ENCODE assay signal across 1 cellular context in the genomic region with DNA sequence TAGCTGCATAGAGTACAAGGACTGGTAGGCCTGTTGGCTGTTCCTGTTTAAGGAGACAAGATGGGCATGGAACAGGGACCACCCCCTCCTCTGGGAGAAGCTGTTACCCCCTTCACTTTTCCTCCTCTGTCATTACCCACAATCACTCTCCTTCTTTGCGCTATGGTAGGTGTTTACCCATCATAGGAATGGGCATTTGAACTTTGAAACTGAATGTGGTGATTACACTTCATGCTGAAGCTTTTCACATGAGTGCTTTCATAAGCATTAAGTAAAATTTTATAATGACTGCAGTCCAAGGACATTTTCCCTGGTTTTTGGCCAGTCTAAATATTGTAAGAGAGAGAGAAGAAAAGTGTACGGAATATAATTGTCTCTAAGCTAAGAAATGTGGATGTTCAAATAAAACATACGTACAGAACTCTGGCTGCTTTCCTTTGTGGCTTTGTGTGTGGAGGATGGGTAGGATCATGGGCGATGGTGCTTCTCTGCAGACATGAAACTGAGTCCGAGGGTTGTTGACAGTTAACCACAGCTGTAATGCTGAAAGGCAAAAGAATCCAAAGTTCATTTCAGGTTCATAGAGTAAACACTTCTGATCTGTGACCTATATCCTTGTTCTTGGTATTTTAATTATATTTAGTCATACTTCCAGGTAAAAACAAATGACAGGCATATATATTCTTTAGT.
TF ChIP-seq lines count a peak whose summit lies in the region.

No MANE protein-coding gene starts in this region.

TF ChIP-seq in HepG2, 621 proteins besides CTCF, POLR2A, EP300 and RAD21 (continued from another document and continues in another):
- TF ChIP-seq ZNF614 (CRISPR knock-in tag; IDR thresholded peaks at IDR 0.05; ENCODE audit: borderline replicate concordance): peak; percentile 93; the same call in 1 of the 2 replicates
- TF ChIP-seq GABPA (IDR thresholded peaks at IDR 0.05; ENCODE audit: low read depth, low read length): no peak
- TF ChIP-seq GABPA (CRISPR knock-in tag; IDR thresholded peaks at IDR 0.05; ENCODE audit: low read depth): peak; percentile 50
- TF ChIP-seq ISX (CRISPR knock-in tag; conservative IDR thresholded peaks at IDR 0.05): no peak
- TF ChIP-seq, protein P1, sequence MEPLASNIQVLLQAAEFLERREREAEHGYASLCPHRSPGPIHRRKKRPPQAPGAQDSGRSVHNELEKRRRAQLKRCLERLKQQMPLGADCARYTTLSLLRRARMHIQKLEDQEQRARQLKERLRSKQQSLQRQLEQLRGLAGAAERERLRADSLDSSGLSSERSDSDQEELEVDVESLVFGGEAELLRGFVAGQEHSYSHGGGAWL (CRISPR knock-in tag; IDR thresholded peaks at IDR 0.05): no peak
- no peak for TF ChIP-seq HNRNPH1 (optimal IDR thresholded peaks at IDR 0.05; ENCODE audit: low read depth, low read length)
- peak; percentile 75 for TF ChIP-seq IRF2 (CRISPR knock-in tag; IDR thresholded peaks at IDR 0.05)
- peak; percentile 93; the same call in 1 of the 2 replicates for TF ChIP-seq ZNF878 (CRISPR knock-in tag; IDR thresholded peaks at IDR 0.05)
- TF ChIP-seq, protein P2, sequence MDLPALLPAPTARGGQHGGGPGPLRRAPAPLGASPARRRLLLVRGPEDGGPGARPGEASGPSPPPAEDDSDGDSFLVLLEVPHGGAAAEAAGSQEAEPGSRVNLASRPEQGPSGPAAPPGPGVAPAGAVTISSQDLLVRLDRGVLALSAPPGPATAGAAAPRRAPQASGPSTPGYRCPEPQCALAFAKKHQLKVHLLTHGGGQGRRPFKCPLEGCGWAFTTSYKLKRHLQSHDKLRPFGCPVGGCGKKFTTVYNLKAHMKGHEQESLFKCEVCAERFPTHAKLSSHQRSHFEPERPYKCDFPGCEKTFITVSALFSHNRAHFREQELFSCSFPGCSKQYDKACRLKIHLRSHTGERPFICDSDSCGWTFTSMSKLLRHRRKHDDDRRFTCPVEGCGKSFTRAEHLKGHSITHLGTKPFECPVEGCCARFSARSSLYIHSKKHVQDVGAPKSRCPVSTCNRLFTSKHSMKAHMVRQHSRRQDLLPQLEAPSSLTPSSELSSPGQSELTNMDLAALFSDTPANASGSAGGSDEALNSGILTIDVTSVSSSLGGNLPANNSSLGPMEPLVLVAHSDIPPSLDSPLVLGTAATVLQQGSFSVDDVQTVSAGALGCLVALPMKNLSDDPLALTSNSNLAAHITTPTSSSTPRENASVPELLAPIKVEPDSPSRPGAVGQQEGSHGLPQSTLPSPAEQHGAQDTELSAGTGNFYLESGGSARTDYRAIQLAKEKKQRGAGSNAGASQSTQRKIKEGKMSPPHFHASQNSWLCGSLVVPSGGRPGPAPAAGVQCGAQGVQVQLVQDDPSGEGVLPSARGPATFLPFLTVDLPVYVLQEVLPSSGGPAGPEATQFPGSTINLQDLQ (CRISPR knock-in tag; IDR thresholded peaks at IDR 0.05): no peak
- no peak for TF ChIP-seq SOX6 (IDR thresholded peaks at IDR 0.05)
- TF ChIP-seq SOX6 (CRISPR knock-in tag; IDR thresholded peaks at IDR 0.05): peak; percentile 93
- TF ChIP-seq HNRNPUL1 (IDR thresholded peaks at IDR 0.05; ENCODE audit: low read depth, low read length): no peak; the same call in 1 of the 2 replicates
- peak; percentile 59; the same call in 1 of the 2 replicates for TF ChIP-seq ZNF205 (CRISPR knock-in tag; IDR thresholded peaks at IDR 0.05)
- TF ChIP-seq GFI1 (CRISPR knock-in tag; IDR thresholded peaks at IDR 0.05; ENCODE audit: borderline replicate concordance): peak; percentile 70; the same call in 1 of the 2 replicates
- no peak for TF ChIP-seq SUZ12 (IDR thresholded peaks at IDR 0.05; ENCODE audit: low read depth, low read length)
- TF ChIP-seq ZEB1 (IDR thresholded peaks at IDR 0.05; ENCODE audit: insufficient replicate concordance, low read depth): peak; percentile 82
- no peak for TF ChIP-seq SP140L (CRISPR knock-in tag; IDR thresholded peaks at IDR 0.05; ENCODE audit: borderline replicate concordance)
- TF ChIP-seq RCOR2 (CRISPR knock-in tag; IDR thresholded peaks at IDR 0.05): peak; percentile 90
- TF ChIP-seq ZBTB7A (CRISPR knock-in tag; IDR thresholded peaks at IDR 0.05): peak; percentile 66; the same call in 1 of the 2 replicates
- peak; percentile 90 for TF ChIP-seq DPF2 (CRISPR knock-in tag; IDR thresholded peaks at IDR 0.05; ENCODE audit: borderline replicate concordance, low read depth)
- TF ChIP-seq TCF12 (IDR thresholded peaks at IDR 0.05): no peak
- TF ChIP-seq TCF12 (CRISPR knock-in tag; IDR thresholded peaks at IDR 0.05): 0 out of 2 replicates have a peak, but pooled peaks have one; percentile 85
- TF ChIP-seq MAFF (IDR thresholded peaks at IDR 0.05; ENCODE audit: low read depth, low read length): peak; percentile 47; the same call in 1 of the 2 replicates
- TF ChIP-seq, protein P3, sequence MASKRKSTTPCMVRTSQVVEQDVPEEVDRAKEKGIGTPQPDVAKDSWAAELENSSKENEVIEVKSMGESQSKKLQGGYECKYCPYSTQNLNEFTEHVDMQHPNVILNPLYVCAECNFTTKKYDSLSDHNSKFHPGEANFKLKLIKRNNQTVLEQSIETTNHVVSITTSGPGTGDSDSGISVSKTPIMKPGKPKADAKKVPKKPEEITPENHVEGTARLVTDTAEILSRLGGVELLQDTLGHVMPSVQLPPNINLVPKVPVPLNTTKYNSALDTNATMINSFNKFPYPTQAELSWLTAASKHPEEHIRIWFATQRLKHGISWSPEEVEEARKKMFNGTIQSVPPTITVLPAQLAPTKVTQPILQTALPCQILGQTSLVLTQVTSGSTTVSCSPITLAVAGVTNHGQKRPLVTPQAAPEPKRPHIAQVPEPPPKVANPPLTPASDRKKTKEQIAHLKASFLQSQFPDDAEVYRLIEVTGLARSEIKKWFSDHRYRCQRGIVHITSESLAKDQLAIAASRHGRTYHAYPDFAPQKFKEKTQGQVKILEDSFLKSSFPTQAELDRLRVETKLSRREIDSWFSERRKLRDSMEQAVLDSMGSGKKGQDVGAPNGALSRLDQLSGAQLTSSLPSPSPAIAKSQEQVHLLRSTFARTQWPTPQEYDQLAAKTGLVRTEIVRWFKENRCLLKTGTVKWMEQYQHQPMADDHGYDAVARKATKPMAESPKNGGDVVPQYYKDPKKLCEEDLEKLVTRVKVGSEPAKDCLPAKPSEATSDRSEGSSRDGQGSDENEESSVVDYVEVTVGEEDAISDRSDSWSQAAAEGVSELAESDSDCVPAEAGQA (IDR thresholded peaks at IDR 0.05; ENCODE audit: low read depth): 0 out of 2 replicates have a peak, but pooled peaks have one; percentile 9
- TF ChIP-seq, protein P3 (CRISPR knock-in tag; IDR thresholded peaks at IDR 0.05; ENCODE audit: borderline replicate concordance): 0 out of 2 replicates have a peak, but pooled peaks have one; percentile 75
- no peak for TF ChIP-seq SP2 (CRISPR knock-in tag; IDR thresholded peaks at IDR 0.05)
- TF ChIP-seq ZKSCAN5 (CRISPR knock-in tag; IDR thresholded peaks at IDR 0.05): peak; percentile 25; the same call in 1 of the 2 replicates
- TF ChIP-seq TCF7L2 (IDR thresholded peaks at IDR 0.05; ENCODE audit: low read depth, low read length): peak; percentile 64; the same call in 1 of the 2 replicates
- TF ChIP-seq ZFX (CRISPR knock-in tag; IDR thresholded peaks at IDR 0.05; ENCODE audit: low read depth): peak; percentile 61
- TF ChIP-seq, protein P4, sequence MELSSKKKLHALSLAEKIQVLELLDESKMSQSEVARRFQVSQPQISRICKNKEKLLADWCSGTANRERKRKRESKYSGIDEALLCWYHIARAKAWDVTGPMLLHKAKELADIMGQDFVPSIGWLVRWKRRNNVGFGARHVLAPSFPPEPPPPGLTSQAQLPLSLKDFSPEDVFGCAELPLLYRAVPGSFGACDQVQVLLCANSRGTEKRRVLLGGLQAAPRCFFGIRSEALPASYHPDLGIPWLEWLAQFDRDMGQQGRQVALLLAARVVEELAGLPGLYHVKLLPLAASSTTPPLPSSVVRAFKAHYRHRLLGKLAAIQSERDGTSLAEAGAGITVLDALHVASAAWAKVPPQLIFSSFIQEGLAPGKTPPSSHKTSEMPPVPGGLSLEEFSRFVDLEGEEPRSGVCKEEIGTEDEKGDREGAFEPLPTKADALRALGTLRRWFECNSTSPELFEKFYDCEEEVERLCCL (CRISPR knock-in tag; IDR thresholded peaks at IDR 0.05; ENCODE audit: borderline replicate concordance): no peak
- peak; percentile 83; the same call in 1 of the 2 replicates for TF ChIP-seq KLF11 (CRISPR knock-in tag; IDR thresholded peaks at IDR 0.05)
- TF ChIP-seq, protein P5, sequence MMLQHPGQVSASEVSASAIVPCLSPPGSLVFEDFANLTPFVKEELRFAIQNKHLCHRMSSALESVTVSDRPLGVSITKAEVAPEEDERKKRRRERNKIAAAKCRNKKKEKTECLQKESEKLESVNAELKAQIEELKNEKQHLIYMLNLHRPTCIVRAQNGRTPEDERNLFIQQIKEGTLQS (CRISPR knock-in tag; IDR thresholded peaks at IDR 0.05): peak; percentile 19; the same call in 1 of the 2 replicates
- TF ChIP-seq, protein P6, sequence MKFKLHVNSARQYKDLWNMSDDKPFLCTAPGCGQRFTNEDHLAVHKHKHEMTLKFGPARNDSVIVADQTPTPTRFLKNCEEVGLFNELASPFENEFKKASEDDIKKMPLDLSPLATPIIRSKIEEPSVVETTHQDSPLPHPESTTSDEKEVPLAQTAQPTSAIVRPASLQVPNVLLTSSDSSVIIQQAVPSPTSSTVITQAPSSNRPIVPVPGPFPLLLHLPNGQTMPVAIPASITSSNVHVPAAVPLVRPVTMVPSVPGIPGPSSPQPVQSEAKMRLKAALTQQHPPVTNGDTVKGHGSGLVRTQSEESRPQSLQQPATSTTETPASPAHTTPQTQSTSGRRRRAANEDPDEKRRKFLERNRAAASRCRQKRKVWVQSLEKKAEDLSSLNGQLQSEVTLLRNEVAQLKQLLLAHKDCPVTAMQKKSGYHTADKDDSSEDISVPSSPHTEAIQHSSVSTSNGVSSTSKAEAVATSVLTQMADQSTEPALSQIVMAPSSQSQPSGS (CRISPR knock-in tag; IDR thresholded peaks at IDR 0.05): 0 out of 2 replicates have a peak, but pooled peaks have one; percentile 73
- TF ChIP-seq, protein P7, sequence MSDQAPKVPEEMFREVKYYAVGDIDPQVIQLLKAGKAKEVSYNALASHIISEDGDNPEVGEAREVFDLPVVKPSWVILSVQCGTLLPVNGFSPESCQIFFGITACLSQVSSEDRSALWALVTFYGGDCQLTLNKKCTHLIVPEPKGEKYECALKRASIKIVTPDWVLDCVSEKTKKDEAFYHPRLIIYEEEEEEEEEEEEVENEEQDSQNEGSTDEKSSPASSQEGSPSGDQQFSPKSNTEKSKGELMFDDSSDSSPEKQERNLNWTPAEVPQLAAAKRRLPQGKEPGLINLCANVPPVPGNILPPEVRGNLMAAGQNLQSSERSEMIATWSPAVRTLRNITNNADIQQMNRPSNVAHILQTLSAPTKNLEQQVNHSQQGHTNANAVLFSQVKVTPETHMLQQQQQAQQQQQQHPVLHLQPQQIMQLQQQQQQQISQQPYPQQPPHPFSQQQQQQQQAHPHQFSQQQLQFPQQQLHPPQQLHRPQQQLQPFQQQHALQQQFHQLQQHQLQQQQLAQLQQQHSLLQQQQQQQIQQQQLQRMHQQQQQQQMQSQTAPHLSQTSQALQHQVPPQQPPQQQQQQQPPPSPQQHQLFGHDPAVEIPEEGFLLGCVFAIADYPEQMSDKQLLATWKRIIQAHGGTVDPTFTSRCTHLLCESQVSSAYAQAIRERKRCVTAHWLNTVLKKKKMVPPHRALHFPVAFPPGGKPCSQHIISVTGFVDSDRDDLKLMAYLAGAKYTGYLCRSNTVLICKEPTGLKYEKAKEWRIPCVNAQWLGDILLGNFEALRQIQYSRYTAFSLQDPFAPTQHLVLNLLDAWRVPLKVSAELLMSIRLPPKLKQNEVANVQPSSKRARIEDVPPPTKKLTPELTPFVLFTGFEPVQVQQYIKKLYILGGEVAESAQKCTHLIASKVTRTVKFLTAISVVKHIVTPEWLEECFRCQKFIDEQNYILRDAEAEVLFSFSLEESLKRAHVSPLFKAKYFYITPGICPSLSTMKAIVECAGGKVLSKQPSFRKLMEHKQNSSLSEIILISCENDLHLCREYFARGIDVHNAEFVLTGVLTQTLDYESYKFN (CRISPR knock-in tag; conservative IDR thresholded peaks at IDR 0.05): peak; percentile 100
- peak; percentile 88; the same call in 1 of the 2 replicates for TF ChIP-seq ZNF567 (CRISPR knock-in tag; IDR thresholded peaks at IDR 0.05; ENCODE audit: borderline replicate concordance)
- no peak for TF ChIP-seq ZNF235 (CRISPR knock-in tag; IDR thresholded peaks at IDR 0.05; ENCODE audit: borderline replicate concordance)
- no peak for TF ChIP-seq ATM (IDR thresholded peaks at IDR 0.05; ENCODE audit: borderline replicate concordance)
- no peak for TF ChIP-seq ZNF121 (CRISPR knock-in tag; IDR thresholded peaks at IDR 0.05)
- TF ChIP-seq ZFY (CRISPR knock-in tag; IDR thresholded peaks at IDR 0.05): peak; percentile 54; the same call in 1 of the 2 replicates
- TF ChIP-seq, protein P8, sequence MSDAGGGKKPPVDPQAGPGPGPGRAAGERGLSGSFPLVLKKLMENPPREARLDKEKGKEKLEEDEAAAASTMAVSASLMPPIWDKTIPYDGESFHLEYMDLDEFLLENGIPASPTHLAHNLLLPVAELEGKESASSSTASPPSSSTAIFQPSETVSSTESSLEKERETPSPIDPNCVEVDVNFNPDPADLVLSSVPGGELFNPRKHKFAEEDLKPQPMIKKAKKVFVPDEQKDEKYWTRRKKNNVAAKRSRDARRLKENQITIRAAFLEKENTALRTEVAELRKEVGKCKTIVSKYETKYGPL (CRISPR knock-in tag; IDR thresholded peaks at IDR 0.05): no peak
